In genomic region chr17:37792787-37793186, GRCh38 we compare ENCODE assay signal across 1 cellular context.
TF ChIP-seq lines count a peak whose summit lies in the region.

No MANE protein-coding gene starts in this region.

TF ChIP-seq in GM23338, 12 proteins besides CTCF, POLR2A, EP300 and RAD21 (continued from another document):
- no peak for TF ChIP-seq REST (IDR thresholded peaks at IDR 0.05; ENCODE audit: unreplicated experiment)
- no peak for TF ChIP-seq ETS1 (IDR thresholded peaks at IDR 0.05)
- no peak for TF ChIP-seq JUNB (IDR thresholded peaks at IDR 0.05; ENCODE audit: unreplicated experiment)
- TF ChIP-seq STAT1 (IDR thresholded peaks at IDR 0.05; ENCODE audit: unreplicated experiment): no peak
- TF ChIP-seq EZH2phosphoT487 (IDR thresholded peaks at IDR 0.05; ENCODE audit: unreplicated experiment): no peak
- no peak for TF ChIP-seq ZNF114 (CRISPR knock-in tag; IDR thresholded peaks at IDR 0.05)
- TF ChIP-seq NANOG (IDR thresholded peaks at IDR 0.05; ENCODE audit: borderline replicate concordance): no peak
- no peak for TF ChIP-seq ZNF331 (CRISPR knock-in tag; IDR thresholded peaks at IDR 0.05; ENCODE audit: low read depth)
- no peak for TF ChIP-seq CREB1 (CRISPR knock-in tag; IDR thresholded peaks at IDR 0.05; ENCODE audit: low read depth)
